ENCODE assay signal across 19 cellular contexts in genomic region chr10:87651801-87652200, GRCh38.
"Had no signal": no experiment of that assay in that cellular context is flagged by ENCODE, and none has a peak within 500 bp of the region (broad histone marks: within the 10 kb centered on the region; RNA-seq: fewer than 3 reads in every experiment).

No MANE protein-coding gene starts in this region.

- H3K4me3 Mint-ChIP-seq: activated naive CD4-positive, alpha-beta T cell treated with anti-CD3 and anti-CD28 coated beads, Interleukin-2, amount 10 ng/mL, durations not matched to agents 7 days and 5 days; naive thymus-derived CD8-positive, alpha-beta T cell; stimulated activated naive CD8-positive, alpha-beta T cell treated with anti-CD3 and anti-CD28 coated beads, Interleukin-15, Interleukin-2, amounts not matched to agents 100 ng/mL and 50 ng/mL, for 24 hours; T-helper 1 cell treated with Interleukin-12 subunit alpha and Interleukin-12 subunit beta and Interleukin-4 antibody, amounts not matched to agents 30 μg/mL and 1 μg/mL, for 36 hours had no signal

- H3K9me3 ChIP-seq: lower lobe of right lung, pancreas, psoas muscle, right atrium auricular region, tibial artery had no signal

- H3K4me1 ChIP-seq: psoas muscle had no signal

- H3K9me3 Mint-ChIP-seq: activated naive CD4-positive, alpha-beta T cell treated with anti-CD3 and anti-CD28 coated beads, Interleukin-2, amount 10 ng/mL, durations not matched to agents 7 days and 5 days; stimulated activated naive CD8-positive, alpha-beta T cell treated with anti-CD3 and anti-CD28 coated beads, Interleukin-15, Interleukin-2, amounts not matched to agents 100 ng/mL and 50 ng/mL, for 24 hours; T-helper 1 cell treated with Interleukin-12 subunit alpha and Interleukin-12 subunit beta and Interleukin-4 antibody, amounts not matched to agents 30 μg/mL and 1 μg/mL, for 36 hours had no signal

- H3K36me3 Mint-ChIP-seq: activated naive CD4-positive, alpha-beta T cell treated with anti-CD3 and anti-CD28 coated beads, Interleukin-2, amount 10 ng/mL, durations not matched to agents 7 days and 5 days; naive thymus-derived CD8-positive, alpha-beta T cell had no signal

- H3K4me1 Mint-ChIP-seq: activated naive CD4-positive, alpha-beta T cell treated with anti-CD3 and anti-CD28 coated beads, Interleukin-2, amount 10 ng/mL, durations not matched to agents 7 days and 5 days had no signal

- H3K4me3 ChIP-seq: cardiac muscle cell, lower lobe of right lung, pancreas, psoas muscle, right atrium auricular region, tibial artery had no signal

- H3K27ac Mint-ChIP-seq: activated naive CD4-positive, alpha-beta T cell treated with anti-CD3 and anti-CD28 coated beads, Interleukin-2, amount 10 ng/mL, durations not matched to agents 7 days and 5 days; naive thymus-derived CD8-positive, alpha-beta T cell; stimulated activated naive CD8-positive, alpha-beta T cell treated with anti-CD3 and anti-CD28 coated beads, Interleukin-15, Interleukin-2, amounts not matched to agents 100 ng/mL and 50 ng/mL, for 24 hours; T-helper 1 cell treated with Interleukin-12 subunit alpha and Interleukin-12 subunit beta and Interleukin-4 antibody, amounts not matched to agents 30 μg/mL and 1 μg/mL, for 36 hours had no signal

- H3K27ac ChIP-seq: cardiac muscle cell, lower lobe of right lung, pancreas, psoas muscle, right atrium auricular region, tibial artery had no signal

- H3K36me3 ChIP-seq: cardiac muscle cell, lower lobe of right lung, pancreas, right atrium auricular region, tibial artery had no signal

- ATAC-seq: left cardiac atrium; lower lobe of right lung; naive thymus-derived CD8-positive, alpha-beta T cell; pancreas; psoas muscle had no signal

- DNase-seq: activated CD4-positive, alpha-beta T cell treated with anti-CD3 and anti-CD28 coated beads for 4 hours; activated CD4-positive, alpha-beta T cell treated with anti-CD3 and anti-CD28 coated beads, Interleukin-2, amount 50 U/mL, for 48 hours; activated CD4-positive, CD25-positive, alpha-beta regulatory T cell; activated naive CD4-positive, alpha-beta T cell treated with anti-CD3 and anti-CD28 coated beads, Interleukin-2, amount 10 ng/mL, durations not matched to agents 7 days and 5 days; activated T-cell treated with anti-CD3 and anti-CD28 coated beads, Interleukin-2, amount 50 U/mL, for 48 hours; amygdala; left cardiac atrium; lower lobe of right lung; naive thymus-derived CD8-positive, alpha-beta T cell; pancreas; psoas muscle; stimulated activated CD4-positive, alpha-beta T cell treated with anti-CD3 and anti-CD28 coated beads, Interleukin-1b, Interleukin-23, amount 100 ng/mL, for 48 hours; substantia nigra; T1000; tibial artery had no signal

- H3K27me3 ChIP-seq: cardiac muscle cell, pancreas, right atrium auricular region, tibial artery had no signal
